8 cellular contexts compared by ENCODE assay signal in genomic region chr9:120579139-120579749, GRCh38. TPM values are rescaled to one million over a fixed set of nuclear protein-coding genes. Genes with fewer than 3 reads are reported as not detected.
DNase-seq lines count a peak whose midpoint lies in the region; ATAC-seq and TF ChIP-seq lines count a peak whose summit lies in the region.

No MANE protein-coding gene starts in this region.

- peak overlapping the region; percentile 84 for H3K9ac ChIP-seq in smooth muscle cell (ENCODE audit: low read depth)

- H3K4me1 ChIP-seq in Caco-2, result peaks cover 10% of the 10 kb centered on the region
- H3K4me1 ChIP-seq in iPS DF 6.9 (ENCODE audit: control insufficient read depth, insufficient read depth, low read length), result no peaks in the 10 kb centered on the region
- H3K4me1 ChIP-seq in smooth muscle cell (ENCODE audit: low read depth), result peaks cover 8% of the 10 kb centered on the region

- H3K36me3 ChIP-seq in Caco-2 (ENCODE audit: control insufficient read depth, insufficient read depth, low read length) (no peaks in the 10 kb centered on the region; the same call in none of the 2 replicates), iPS DF 6.9 (ENCODE audit: control insufficient read depth, insufficient read depth, low read length) (no peaks in the 10 kb centered on the region), smooth muscle cell (ENCODE audit: low read depth) (no peaks in the 10 kb centered on the region)

- no peaks in the 10 kb centered on the region for H3K27me3 Mint-ChIP-seq in Caco-2 (ENCODE audit: insufficient read depth, unreplicated experiment)
- no peaks in the 10 kb centered on the region for H3K27me3 Mint-ChIP-seq in activated T-helper 17 cell treated with anti-CD3 and anti-CD28 coated beads, Interleukin-2, amount 50 U/mL, for 72 hours

- H3K79me2 ChIP-seq in smooth muscle cell (ENCODE audit: low read depth), result peaks cover 28% of the 10 kb centered on the region

- no CpG with 5 or more reads among the region's 9 CpGs for WGBS in iPS DF 6.9 (ENCODE audit: insufficient coverage, insufficient read length)
- WGBS in smooth muscle cell (ENCODE audit: low lambda C conversion rate), result 28% methylated on average over 9 of the region's 9 CpGs

- H3K27me3 ChIP-seq in Caco-2 (replicated peaks; ENCODE audit: control insufficient read depth, insufficient read depth, low read length) (no peaks in the 10 kb centered on the region), iPS DF 6.9 (ENCODE audit: control insufficient read depth, insufficient read depth, low read length) (no peaks in the 10 kb centered on the region), smooth muscle cell (ENCODE audit: low read depth) (no peaks in the 10 kb centered on the region)

- intact Hi-C loops in Caco-2 (cut with micrococcal nuclease; ENCODE audit: unreplicated experiment), result no loop called here

- H3K4me3 ChIP-seq in Caco-2 (ENCODE audit: low read depth, low read length) (peak overlapping the region; percentile 95), iPS DF 6.9 (ENCODE audit: low read length) (peak overlapping the region; percentile 90), smooth muscle cell (peak overlapping the region; percentile 98)

- H3K4me3 Mint-ChIP-seq in Caco-2 (ENCODE audit: unreplicated experiment), result peak overlapping the region; percentile 83
- H3K4me3 Mint-ChIP-seq in activated T-helper 17 cell treated with anti-CD3 and anti-CD28 coated beads, Interleukin-2, amount 50 U/mL, for 72 hours, result peak overlapping the region; percentile 98

- H3K9me3 ChIP-seq in Caco-2, result no peaks in the 10 kb centered on the region
- H3K9me3 ChIP-seq in iPS DF 6.9 (ENCODE audit: control insufficient read depth, insufficient read depth, low read length), result no peaks in the 10 kb centered on the region
- H3K9me3 ChIP-seq in smooth muscle cell (replicated peaks; ENCODE audit: low read depth), result no peaks in the 10 kb centered on the region

- H3K36me3 Mint-ChIP-seq in Caco-2 (ENCODE audit: insufficient read depth, unreplicated experiment), result peaks cover 9% of the 10 kb centered on the region
- peaks cover 6% of the 10 kb centered on the region for H3K36me3 Mint-ChIP-seq in activated T-helper 17 cell treated with anti-CD3 and anti-CD28 coated beads, Interleukin-2, amount 50 U/mL, for 72 hours (ENCODE audit: low read depth)

- ATAC-seq in HG03097 (IDR thresholded peaks at IDR 0.05; ENCODE audit: low FRiP score, unreplicated experiment), result peak; percentile 1
- ATAC-seq in activated T-helper 17 cell treated with anti-CD3 and anti-CD28 coated beads, Interleukin-2, amount 50 U/mL, for 72 hours (replicated peaks), result no peak
- ATAC-seq in GM18909 (IDR thresholded peaks at IDR 0.05; ENCODE audit: poor library complexity, unreplicated experiment), result no peak
- ATAC-seq in HG03045 (IDR thresholded peaks at IDR 0.05; ENCODE audit: unreplicated experiment), result no peak

- CTCF ChIA-PET in Caco-2 (lab: Charles Lee), result no interaction called here

- no peaks in the 10 kb centered on the region for H3K9me3 Mint-ChIP-seq in Caco-2 (ENCODE audit: unreplicated experiment)
- no peaks in the 10 kb centered on the region for H3K9me3 Mint-ChIP-seq in activated T-helper 17 cell treated with anti-CD3 and anti-CD28 coated beads, Interleukin-2, amount 50 U/mL, for 72 hours

- peak overlapping the region; percentile 97 for H2AFZ ChIP-seq in smooth muscle cell (ENCODE audit: low read depth)

- H3F3A ChIP-seq in smooth muscle cell (ENCODE audit: low read depth), result no peaks in the 10 kb centered on the region

- H3K27ac ChIP-seq in iPS DF 6.9 (ENCODE audit: low read length) (no peak overlapping the region), smooth muscle cell (ENCODE audit: low read depth) (no peak overlapping the region)

- peaks cover 16% of the 10 kb centered on the region for H3K4me1 Mint-ChIP-seq in Caco-2 (ENCODE audit: low read depth, unreplicated experiment)
- H3K4me1 Mint-ChIP-seq in activated T-helper 17 cell treated with anti-CD3 and anti-CD28 coated beads, Interleukin-2, amount 50 U/mL, for 72 hours, result peaks cover 21% of the 10 kb centered on the region

- BruUV-seq in Caco-2 (replicated peaks; lab: Mats Ljungman, UMichigan), result no TSS peak

- H3K4me2 ChIP-seq in smooth muscle cell, result peak overlapping the region; percentile 97

- DNase-seq in Caco-2 (peak in 1 of 2 experiments; percentile 45), iPS DF 6.9 (ENCODE audit: low read depth, low spot score) (no peak), smooth muscle cell (lab: John Stamatoyannopoulos, UW; ENCODE audit: unreplicated experiment) (no peak)
- DNase-seq in stimulated activated CD4-positive, alpha-beta T cell treated with anti-CD3 and anti-CD28 coated beads, Interleukin-1b, Interleukin-23, amount 100 ng/mL, for 48 hours, result no peak

- POLR2A ChIA-PET in Caco-2 (lab: Charles Lee), result no interaction called here

- TF ChIP-seq CTCF in Caco-2 (IDR thresholded peaks at IDR 0.05; ENCODE audit: insufficient read depth in 1 of 2, low read depth in 1 of 2, low read length in 1 of 2, severe bottlenecking in 1 of 2, unreplicated experiment in 1 of 2) (no peak), smooth muscle cell (IDR thresholded peaks at IDR 0.05; ENCODE audit: borderline replicate concordance, insufficient read depth, poor library complexity, severe bottlenecking) (no peak)

- peak overlapping the region; percentile 89 for H3K27ac Mint-ChIP-seq in Caco-2 (ENCODE audit: unreplicated experiment)
- peak overlapping the region; percentile 94 for H3K27ac Mint-ChIP-seq in activated T-helper 17 cell treated with anti-CD3 and anti-CD28 coated beads, Interleukin-2, amount 50 U/mL, for 72 hours

- H4K20me1 ChIP-seq in smooth muscle cell (ENCODE audit: low read depth), result peaks cover 2% of the 10 kb centered on the region

RNA-seq across cellular contexts. Expression of gene CDK5RAP2, which starts 0.7 kb away (rescaled TPM):
- total RNA-seq in Caco-2 (2022), result 68.2 and 71.3 TPM in 2 replicates
- 10 to 100 TPM; 65.9 to 68.4 TPM for total RNA-seq in activated T-helper 17 cell treated with anti-CD3 and anti-CD28 coated beads, Interleukin-2, amount 50 U/mL, for 72 hours
- total RNA-seq in smooth muscle cell, result 33.7 and 38.5 TPM in 2 replicates
- polyA plus RNA-seq in smooth muscle cell, result 32.2 and 38.3 TPM in 2 replicates
